ENCODE assay signal across 9 cellular contexts in the genomic region with DNA sequence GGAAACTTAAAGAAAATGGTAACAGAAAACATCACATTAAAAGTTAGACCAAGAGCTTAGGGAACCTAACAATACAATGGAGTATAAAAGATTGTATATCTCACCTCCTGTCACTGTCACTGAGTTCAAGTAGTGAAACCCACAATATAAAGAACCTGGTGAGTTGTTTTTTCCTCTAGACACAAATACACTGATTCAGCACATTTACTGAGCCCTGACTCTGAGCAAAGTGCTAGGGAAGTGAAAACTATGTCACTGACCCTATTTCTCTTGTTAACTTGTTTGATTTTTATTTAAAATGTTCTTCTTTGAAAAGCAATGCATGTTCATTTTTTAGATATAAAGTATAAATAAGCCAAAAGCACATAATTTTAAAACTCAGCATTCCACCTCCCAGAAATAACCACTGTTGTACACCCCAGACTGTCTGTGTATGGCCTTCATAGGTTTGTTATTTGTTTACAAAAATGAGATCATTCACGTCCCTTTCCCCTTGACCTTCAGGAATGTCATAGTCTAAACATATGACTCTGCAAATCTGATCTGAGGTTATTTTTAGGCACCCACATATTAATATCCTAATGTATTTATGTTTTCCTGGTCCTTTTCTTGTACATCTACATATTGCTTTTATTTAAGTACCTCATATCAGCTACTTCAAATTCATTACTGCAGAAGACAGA.
DNase-seq lines count a peak whose midpoint lies in the region; ATAC-seq lines count a peak whose summit lies in the region.
"Had no signal": no experiment of that assay in that cellular context is flagged by ENCODE, and none has a peak within 500 bp of the region (broad histone marks: within the 10 kb centered on the region; RNA-seq: fewer than 3 reads in every experiment).

No MANE protein-coding gene starts in this region.

- no peak for DNase-seq in activated CD4-positive, alpha-beta T cell treated with anti-CD3 and anti-CD28 coated beads for 36 hours
- DNase-seq in activated CD4-positive, alpha-beta T cell treated with anti-CD3 and anti-CD28 coated beads for 1 hour = no peak
- DNase-seq in HuH-7.5 (ENCODE audit: low spot score) (peak; percentile 19), pons (ENCODE audit: low spot score) (peak; percentile 63), LoVo (ENCODE audit: low spot score) (no peak), NCI-H2107 treated with DMSO at 0.1 percent for 48 hours (lab: John Stamatoyannopoulos, UW; ENCODE audit: unreplicated experiment) (no peak)
- no peak for DNase-seq in activated CD4-positive, alpha-beta T cell treated with anti-CD3 and anti-CD28 coated beads, Interleukin-2, amount 50 U/mL, for 1 hour

- no peaks in the 10 kb centered on the region for H3K27me3 Mint-ChIP-seq in activated CD4-positive, alpha-beta T cell treated with anti-CD3 and anti-CD28 coated beads for 36 hours

- POLR2A ChIA-PET in activated CD4-positive, alpha-beta T cell treated with anti-CD3 and anti-CD28 coated beads for 36 hours (lab: Charles Lee) = interaction anchor here (0.6 kb wide), 1 partner anchor 235 kb away, joined by 3 read pairs; no protein-coding TSS in a partner anchor

- no peaks in the 10 kb centered on the region for H3K9me3 Mint-ChIP-seq in activated CD4-positive, alpha-beta T cell treated with anti-CD3 and anti-CD28 coated beads for 36 hours (ENCODE audit: low read depth)

- CTCF ChIA-PET in activated CD4-positive, alpha-beta T cell treated with anti-CD3 and anti-CD28 coated beads for 36 hours (lab: Charles Lee) = interaction anchor here (0.6 to 1.1 kb wide), 6 partner anchors 10 to 231 kb away, joined by 3 to 4 read pairs (median 3); no protein-coding TSS in a partner anchor

- intact Hi-C loops in activated CD4-positive, alpha-beta T cell treated with anti-CD3 and anti-CD28 coated beads for 36 hours (cut with DNase I, micrococcal nuclease) = loop anchor here (1.0 to 10.0 kb wide), 3 partner anchors 19 to 371 kb away; no protein-coding TSS in a partner anchor

- no peak overlapping the region for H3K27ac Mint-ChIP-seq in activated CD4-positive, alpha-beta T cell treated with anti-CD3 and anti-CD28 coated beads for 36 hours

- peak; percentile 82 for ATAC-seq in activated CD4-positive, alpha-beta T cell treated with anti-CD3 and anti-CD28 coated beads for 36 hours
- peak; percentile 89 for ATAC-seq in GM21723 (IDR thresholded peaks at IDR 0.05; ENCODE audit: unreplicated experiment)
- ATAC-seq: Panc1 had no signal

- H3K4me1 Mint-ChIP-seq in activated CD4-positive, alpha-beta T cell treated with anti-CD3 and anti-CD28 coated beads for 36 hours = peaks cover 18% of the 10 kb centered on the region

- H3K36me3 Mint-ChIP-seq in activated CD4-positive, alpha-beta T cell treated with anti-CD3 and anti-CD28 coated beads for 36 hours (ENCODE audit: low read depth) = no peaks in the 10 kb centered on the region

- H3K4me3 Mint-ChIP-seq in activated CD4-positive, alpha-beta T cell treated with anti-CD3 and anti-CD28 coated beads for 36 hours = no peak overlapping the region

Comparison
In these comparisons a context has a peak if more than half of its experiments do, and no peak if none do; other contexts are left out.
1. DNase-seq: peak in HuH-7.5 (single experiment) and pons (single experiment); none in activated CD4-positive, alpha-beta T cell treated with anti-CD3 and anti-CD28 coated beads for 36 hours (single experiment), activated CD4-positive, alpha-beta T cell treated with anti-CD3 and anti-CD28 coated beads for 1 hour (single experiment), LoVo (single experiment), NCI-H2107 treated with DMSO at 0.1 percent for 48 hours (single experiment) and activated CD4-positive, alpha-beta T cell treated with anti-CD3 and anti-CD28 coated beads, Interleukin-2, amount 50 U/mL, for 1 hour (single experiment).